Comparison of ENCODE assay signal across 17 cellular contexts in genomic region chr4:155339588-155339987, GRCh38. TPM values are rescaled to one million over a fixed set of nuclear protein-coding genes. Genes with fewer than 3 reads are reported as not detected.
DNase-seq lines count a peak whose midpoint lies in the region; ATAC-seq and TF ChIP-seq lines count a peak whose summit lies in the region.
"Had no signal": no experiment of that assay in that cellular context is flagged by ENCODE, and none has a peak within 500 bp of the region (broad histone marks: within the 10 kb centered on the region; RNA-seq: fewer than 3 reads in every experiment).

No MANE protein-coding gene starts in this region.

- H3K27me3 Mint-ChIP-seq in naive thymus-derived CD4-positive, alpha-beta T cell = peaks cover 0 to 16% (median 9%) of the 10 kb centered on the region in 5 donors
- H3K27me3 Mint-ChIP-seq: B cell, IgD-negative memory B cell had no signal

- no peak for TF ChIP-seq CTCF in right lobe of liver (IDR thresholded peaks at IDR 0.05)

- no peak for TF ChIP-seq POLR2A in right lobe of liver (IDR thresholded peaks at IDR 0.05)

- peaks cover 0 to 8% (median 0%) of the 10 kb centered on the region in 11 donors for H3K9me3 Mint-ChIP-seq in naive thymus-derived CD4-positive, alpha-beta T cell

- no peak overlapping the region for H3K27ac Mint-ChIP-seq in naive thymus-derived CD4-positive, alpha-beta T cell
- H3K27ac Mint-ChIP-seq: B cell; CD4-positive, alpha-beta memory T cell; H9; IgD-negative memory B cell had no signal

- intact Hi-C loops in right lobe of liver (cut with DNase I) = no loop called here
- intact Hi-C loops in naive thymus-derived CD4-positive, alpha-beta T cell (cut with micrococcal nuclease) = no loop called here

- POLR2A ChIA-PET in naive thymus-derived CD4-positive, alpha-beta T cell (lab: Charles Lee) = no interaction called here

- H3K4me3 Mint-ChIP-seq in naive thymus-derived CD4-positive, alpha-beta T cell = no peak overlapping the region
- H3K4me3 Mint-ChIP-seq: B cell; CD4-positive, alpha-beta memory T cell; H9; IgD-negative memory B cell had no signal

- no peak overlapping the region for H3K27ac ChIP-seq in right lobe of liver
- H3K27ac ChIP-seq in naive thymus-derived CD4-positive, alpha-beta T cell (ENCODE audit: low read depth, low read length) = no peak overlapping the region

- peaks cover 0 to 5% (median 0%) of the 10 kb centered on the region in 4 donors for H3K9me3 ChIP-seq in right lobe of liver
- H3K9me3 ChIP-seq in naive thymus-derived CD4-positive, alpha-beta T cell (ENCODE audit: control insufficient read depth in 2 of 3, low read length in 3 of 3) = no peaks in the 10 kb centered on the region

- in situ Hi-C loops in Caki2 (cut with HindIII; ENCODE audit: low pct_unique_long_range_greater_than_20kb, low sequenced_read_pairs) = no loop called here

- peak in 3 of 4 donors; percentile 48 to 75 (median 55) for ATAC-seq in right lobe of liver
- ATAC-seq in naive thymus-derived CD4-positive, alpha-beta T cell = no peak

- 40% methylated on average over 4 of the region's 6 CpGs for WGBS in right lobe of liver (ENCODE audit: insufficient coverage, low coverage, low lambda C conversion rate, missing lambda C conversion rate)

- no peaks in the 10 kb centered on the region for H3K36me3 ChIP-seq in right lobe of liver
- no peaks in the 10 kb centered on the region for H3K36me3 ChIP-seq in naive thymus-derived CD4-positive, alpha-beta T cell (ENCODE audit: control insufficient read depth in 2 of 3, insufficient read depth in 3 of 3, low read length in 3 of 3)

- peaks cover 0 to 11% (median 6%) of the 10 kb centered on the region in 5 donors for H3K36me3 Mint-ChIP-seq in naive thymus-derived CD4-positive, alpha-beta T cell

- no peaks in the 10 kb centered on the region for H3K4me1 ChIP-seq in right lobe of liver
- no peaks in the 10 kb centered on the region for H3K4me1 ChIP-seq in naive thymus-derived CD4-positive, alpha-beta T cell (ENCODE audit: control insufficient read depth in 2 of 2, insufficient read depth in 2 of 2, low read length in 2 of 2)

- CTCF ChIA-PET in naive thymus-derived CD4-positive, alpha-beta T cell (lab: Charles Lee) = no interaction called here

- H3K4me1 Mint-ChIP-seq in naive thymus-derived CD4-positive, alpha-beta T cell = peaks cover 0 to 7% (median 0%) of the 10 kb centered on the region in 7 donors
- H3K4me1 Mint-ChIP-seq: B cell; CD4-positive, alpha-beta memory T cell; H9; IgD-negative memory B cell had no signal

- peak; percentile 64 for DNase-seq in Caki2 (ENCODE audit: low read depth)
- DNase-seq in M059J (ENCODE audit: low read depth) = peak; percentile 47
- peak; percentile 39 for DNase-seq in cerebellar cortex (ENCODE audit: low spot score)
- DNase-seq in right lobe of liver = no peak
- DNase-seq in naive thymus-derived CD4-positive, alpha-beta T cell = no peak
- no peak for DNase-seq in A172 (ENCODE audit: low spot score)
- DNase-seq in HuH-7 (ENCODE audit: low spot score) = no peak
- DNase-seq: CD4-positive, alpha-beta memory T cell; DMS 273 treated with DMSO at 0.1 percent for 48 hours; EL; H9; NCI-H2107; NCI-H345; NCI-H748 treated with DMSO at 0.1 percent for 48 hours; SHP77 treated with DMSO at 0.1 percent for 48 hours had no signal

- no peaks in the 10 kb centered on the region for H3K27me3 ChIP-seq in right lobe of liver
- no peaks in the 10 kb centered on the region for H3K27me3 ChIP-seq in naive thymus-derived CD4-positive, alpha-beta T cell (ENCODE audit: control insufficient read depth in 2 of 2, insufficient read depth in 2 of 2, low read length in 2 of 2)

- no peak overlapping the region for H3K4me3 ChIP-seq in right lobe of liver
- H3K4me3 ChIP-seq in naive thymus-derived CD4-positive, alpha-beta T cell (ENCODE audit: low read length) = no peak overlapping the region

RNA-seq across cellular contexts. Expression of gene MAP9, which starts 37.2 kb away (rescaled TPM):
- total RNA-seq in Caki2 (2014; rRNA removed; shearing (Covaris generic); ENCODE audit: low replicate concordance) = not detected in 2 replicates
- total RNA-seq in M059J (2014; rRNA removed; shearing (Covaris generic)) = 6.7 and 10.7 TPM in 2 replicates
- total RNA-seq in right lobe of liver = 1 to 10 TPM in 1 of 6 experiments, under 1 TPM in 5; 0.15 to 1.1 (median 0.49) TPM
- 10 to 100 TPM in 2 of 5 experiments, 1 to 10 TPM in 3; 3.2 to 20.5 (median 7.0) TPM for total RNA-seq in naive thymus-derived CD4-positive, alpha-beta T cell
- polyA plus RNA-seq in naive thymus-derived CD4-positive, alpha-beta T cell = 1 to 10 TPM; 3.4 to 5.0 TPM
- 20.9 and 21.8 TPM in 2 replicates for total RNA-seq in A172 (2014; rRNA removed; shearing (Covaris generic))

Comparison
In these comparisons a context has a peak if more than half of its experiments do, and no peak if none do; other contexts are left out.
1. DNase-seq: peak in Caki2 (single experiment), M059J (single experiment) and cerebellar cortex (single experiment); none in right lobe of liver (0 of 3), naive thymus-derived CD4-positive, alpha-beta T cell (0 of 9), A172 (single experiment) and HuH-7 (single experiment).